Comparison of ENCODE assay signal across 1 cellular context in genomic region chr4:183200453-183200852, GRCh38.
TF ChIP-seq lines count a peak whose summit lies in the region.

No MANE protein-coding gene starts in this region.

TF ChIP-seq in SK-N-SH, 30 proteins besides CTCF, POLR2A, EP300 and RAD21 (continued from another document):
- TF ChIP-seq TCF12 (IDR thresholded peaks at IDR 0.05) = peak; percentile 48; the same call in 1 of the 2 replicates
- peak; percentile 75 for TF ChIP-seq ELF1 (IDR thresholded peaks at IDR 0.05)
- no peak for TF ChIP-seq ZBTB33 (IDR thresholded peaks at IDR 0.05; ENCODE audit: borderline replicate concordance, low read depth)
